1 cellular context compared by ENCODE assay signal in genomic region chr9:71741841-71742648, GRCh38.
A peak's percentile ranks its signal among the peaks of the same experiment; 100 is the strongest.
TF ChIP-seq lines count a peak whose summit lies in the region.

No MANE protein-coding gene starts in this region.

TF ChIP-seq in HepG2, 621 proteins besides CTCF, POLR2A, EP300 and RAD21 (continued from another document and continues in another):
- TF ChIP-seq REST (IDR thresholded peaks at IDR 0.05; ENCODE audit: borderline replicate concordance in 1 of 2, low read depth in 1 of 2, low read length in 2 of 2) = no peak
- TF ChIP-seq ZNF235 (CRISPR knock-in tag; IDR thresholded peaks at IDR 0.05; ENCODE audit: borderline replicate concordance) = no peak
- no peak for TF ChIP-seq TEAD2 (CRISPR knock-in tag; IDR thresholded peaks at IDR 0.05)
- TF ChIP-seq BRCA1 (CRISPR knock-in tag; IDR thresholded peaks at IDR 0.05) = no peak
- no peak for TF ChIP-seq ZNF432 (CRISPR knock-in tag; IDR thresholded peaks at IDR 0.05; ENCODE audit: borderline replicate concordance)
- TF ChIP-seq ZNF629 (CRISPR knock-in tag; conservative IDR thresholded peaks at IDR 0.05) = no peak
- TF ChIP-seq CBX2 (IDR thresholded peaks at IDR 0.05; ENCODE audit: low read depth, low read length) = no peak
- no peak for TF ChIP-seq CBX2 (CRISPR knock-in tag; IDR thresholded peaks at IDR 0.05; ENCODE audit: low read depth)
- TF ChIP-seq ZC3H13 (CRISPR knock-in tag; IDR thresholded peaks at IDR 0.05) = no peak
- peak; percentile 41; the same call in 1 of the 2 replicates for TF ChIP-seq PHF21A (CRISPR knock-in tag; IDR thresholded peaks at IDR 0.05)
- TF ChIP-seq TEAD3 (CRISPR knock-in tag; optimal IDR thresholded peaks at IDR 0.05; ENCODE audit: borderline replicate concordance) = peak; percentile 88
- TF ChIP-seq ZNF503 (CRISPR knock-in tag; IDR thresholded peaks at IDR 0.05) = peak; percentile 78; the same call in 1 of the 2 replicates
- no peak for TF ChIP-seq KAT7 (CRISPR knock-in tag; IDR thresholded peaks at IDR 0.05; ENCODE audit: borderline replicate concordance)
- peak; percentile 88; the same call in 1 of the 2 replicates for TF ChIP-seq FOXJ3 (CRISPR knock-in tag; IDR thresholded peaks at IDR 0.05; ENCODE audit: borderline replicate concordance)
- TF ChIP-seq NPAS2 (CRISPR knock-in tag; IDR thresholded peaks at IDR 0.05; ENCODE audit: borderline replicate concordance) = no peak
- no peak for TF ChIP-seq ATM (IDR thresholded peaks at IDR 0.05; ENCODE audit: borderline replicate concordance)
- peak; percentile 53; the same call in 1 of the 2 replicates for TF ChIP-seq RXRB (CRISPR knock-in tag; IDR thresholded peaks at IDR 0.05; ENCODE audit: borderline replicate concordance)
- TF ChIP-seq PRDM4 (CRISPR knock-in tag; IDR thresholded peaks at IDR 0.05; ENCODE audit: borderline replicate concordance) = no peak
- peak; percentile 47; the same call in 1 of the 2 replicates for TF ChIP-seq ONECUT2 (CRISPR knock-in tag; IDR thresholded peaks at IDR 0.05)
- peak; percentile 40; the same call in 1 of the 2 replicates for TF ChIP-seq POGZ (CRISPR knock-in tag; IDR thresholded peaks at IDR 0.05)
- TF ChIP-seq RXRA (CRISPR knock-in tag; IDR thresholded peaks at IDR 0.05) = no peak
- no peak for TF ChIP-seq ZNF160 (CRISPR knock-in tag; IDR thresholded peaks at IDR 0.05)
- no peak for TF ChIP-seq ZNF558 (CRISPR knock-in tag; IDR thresholded peaks at IDR 0.05; ENCODE audit: borderline replicate concordance)
- TF ChIP-seq HNRNPUL1 (IDR thresholded peaks at IDR 0.05; ENCODE audit: low read depth, low read length) = no peak
- TF ChIP-seq ZNF263 (CRISPR knock-in tag; IDR thresholded peaks at IDR 0.05) = no peak
- no peak for TF ChIP-seq EEA1 (CRISPR knock-in tag; IDR thresholded peaks at IDR 0.05; ENCODE audit: borderline replicate concordance)
- TF ChIP-seq ZNF652 (CRISPR knock-in tag; IDR thresholded peaks at IDR 0.05; ENCODE audit: borderline replicate concordance, low read depth) = 0 out of 2 replicates have a peak, but pooled peaks have one; percentile 11
- no peak for TF ChIP-seq SP140L (CRISPR knock-in tag; IDR thresholded peaks at IDR 0.05; ENCODE audit: borderline replicate concordance)
- no peak for TF ChIP-seq ARNTL (CRISPR knock-in tag; IDR thresholded peaks at IDR 0.05)
- no peak for TF ChIP-seq ZNF382 (CRISPR knock-in tag; IDR thresholded peaks at IDR 0.05; ENCODE audit: borderline replicate concordance)
- no peak for TF ChIP-seq HES4 (CRISPR knock-in tag; IDR thresholded peaks at IDR 0.05; ENCODE audit: borderline replicate concordance)
- TF ChIP-seq ZNF549 (CRISPR knock-in tag; IDR thresholded peaks at IDR 0.05) = no peak
- TF ChIP-seq ZNF431 (CRISPR knock-in tag; IDR thresholded peaks at IDR 0.05; ENCODE audit: borderline replicate concordance, low read depth) = no peak
- TF ChIP-seq MXD4 (CRISPR knock-in tag; IDR thresholded peaks at IDR 0.05) = no peak
- TF ChIP-seq SRSF1 (optimal IDR thresholded peaks at IDR 0.05; ENCODE audit: low read depth, low read length) = no peak
- TF ChIP-seq HHEX (CRISPR knock-in tag; IDR thresholded peaks at IDR 0.05) = no peak
- TF ChIP-seq REL (CRISPR knock-in tag; conservative IDR thresholded peaks at IDR 0.05) = no peak
- TF ChIP-seq FOXM1 (CRISPR knock-in tag; IDR thresholded peaks at IDR 0.05) = no peak
- no peak for TF ChIP-seq ETS1 (CRISPR knock-in tag; IDR thresholded peaks at IDR 0.05)
- no peak for TF ChIP-seq XBP1 (CRISPR knock-in tag; IDR thresholded peaks at IDR 0.05)
- TF ChIP-seq ZNF512B (CRISPR knock-in tag; IDR thresholded peaks at IDR 0.05; ENCODE audit: borderline replicate concordance) = no peak
- TF ChIP-seq, protein P1, sequence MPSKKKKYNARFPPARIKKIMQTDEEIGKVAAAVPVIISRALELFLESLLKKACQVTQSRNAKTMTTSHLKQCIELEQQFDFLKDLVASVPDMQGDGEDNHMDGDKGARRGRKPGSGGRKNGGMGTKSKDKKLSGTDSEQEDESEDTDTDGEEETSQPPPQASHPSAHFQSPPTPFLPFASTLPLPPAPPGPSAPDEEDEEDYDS (CRISPR knock-in tag; IDR thresholded peaks at IDR 0.05) = 0 out of 2 replicates have a peak, but pooled peaks have one; percentile 23
- TF ChIP-seq HNRNPK (IDR thresholded peaks at IDR 0.05; ENCODE audit: low read depth, low read length, poor library complexity, severe bottlenecking) = no peak
- TF ChIP-seq U2AF1 (optimal IDR thresholded peaks at IDR 0.05; ENCODE audit: low read depth, low read length) = no peak
- TF ChIP-seq ZNF768 (CRISPR knock-in tag; IDR thresholded peaks at IDR 0.05) = no peak
- TF ChIP-seq NFE2L2 (IDR thresholded peaks at IDR 0.05; ENCODE audit: low read length) = no peak
- TF ChIP-seq, protein P2, sequence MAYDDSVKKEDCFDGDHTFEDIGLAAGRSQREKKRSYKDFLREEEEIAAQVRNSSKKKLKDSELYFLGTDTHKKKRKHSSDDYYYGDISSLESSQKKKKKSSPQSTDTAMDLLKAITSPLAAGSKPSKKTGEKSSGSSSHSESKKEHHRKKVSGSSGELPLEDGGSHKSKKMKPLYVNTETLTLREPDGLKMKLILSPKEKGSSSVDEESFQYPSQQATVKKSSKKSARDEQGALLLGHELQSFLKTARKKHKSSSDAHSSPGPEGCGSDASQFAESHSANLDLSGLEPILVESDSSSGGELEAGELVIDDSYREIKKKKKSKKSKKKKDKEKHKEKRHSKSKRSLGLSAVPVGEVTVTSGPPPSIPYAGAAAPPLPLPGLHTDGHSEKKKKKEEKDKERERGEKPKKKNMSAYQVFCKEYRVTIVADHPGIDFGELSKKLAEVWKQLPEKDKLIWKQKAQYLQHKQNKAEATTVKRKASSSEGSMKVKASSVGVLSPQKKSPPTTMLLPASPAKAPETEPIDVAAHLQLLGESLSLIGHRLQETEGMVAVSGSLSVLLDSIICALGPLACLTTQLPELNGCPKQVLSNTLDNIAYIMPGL (CRISPR knock-in tag; IDR thresholded peaks at IDR 0.05; ENCODE audit: borderline replicate concordance in 1 of 2, low read depth in 1 of 2) = no peak
- no peak; the same call in 1 of the 2 replicates for TF ChIP-seq FOSL1 (CRISPR knock-in tag; IDR thresholded peaks at IDR 0.05; ENCODE audit: borderline replicate concordance)
- no peak for TF ChIP-seq STAG1 (CRISPR knock-in tag; IDR thresholded peaks at IDR 0.05)
- peak; percentile 51; the same call in 1 of the 2 replicates for TF ChIP-seq SP5 (CRISPR knock-in tag; IDR thresholded peaks at IDR 0.05; ENCODE audit: borderline replicate concordance, low read depth)
- TF ChIP-seq NRL (CRISPR knock-in tag; IDR thresholded peaks at IDR 0.05; ENCODE audit: borderline replicate concordance) = no peak
- TF ChIP-seq BORCS8-MEF2B (CRISPR knock-in tag; IDR thresholded peaks at IDR 0.05) = no peak
- TF ChIP-seq ZNF484 (CRISPR knock-in tag; IDR thresholded peaks at IDR 0.05; ENCODE audit: borderline replicate concordance, low read depth) = no peak
- no peak for TF ChIP-seq MTA3 (CRISPR knock-in tag; IDR thresholded peaks at IDR 0.05)
- TF ChIP-seq, protein P3, sequence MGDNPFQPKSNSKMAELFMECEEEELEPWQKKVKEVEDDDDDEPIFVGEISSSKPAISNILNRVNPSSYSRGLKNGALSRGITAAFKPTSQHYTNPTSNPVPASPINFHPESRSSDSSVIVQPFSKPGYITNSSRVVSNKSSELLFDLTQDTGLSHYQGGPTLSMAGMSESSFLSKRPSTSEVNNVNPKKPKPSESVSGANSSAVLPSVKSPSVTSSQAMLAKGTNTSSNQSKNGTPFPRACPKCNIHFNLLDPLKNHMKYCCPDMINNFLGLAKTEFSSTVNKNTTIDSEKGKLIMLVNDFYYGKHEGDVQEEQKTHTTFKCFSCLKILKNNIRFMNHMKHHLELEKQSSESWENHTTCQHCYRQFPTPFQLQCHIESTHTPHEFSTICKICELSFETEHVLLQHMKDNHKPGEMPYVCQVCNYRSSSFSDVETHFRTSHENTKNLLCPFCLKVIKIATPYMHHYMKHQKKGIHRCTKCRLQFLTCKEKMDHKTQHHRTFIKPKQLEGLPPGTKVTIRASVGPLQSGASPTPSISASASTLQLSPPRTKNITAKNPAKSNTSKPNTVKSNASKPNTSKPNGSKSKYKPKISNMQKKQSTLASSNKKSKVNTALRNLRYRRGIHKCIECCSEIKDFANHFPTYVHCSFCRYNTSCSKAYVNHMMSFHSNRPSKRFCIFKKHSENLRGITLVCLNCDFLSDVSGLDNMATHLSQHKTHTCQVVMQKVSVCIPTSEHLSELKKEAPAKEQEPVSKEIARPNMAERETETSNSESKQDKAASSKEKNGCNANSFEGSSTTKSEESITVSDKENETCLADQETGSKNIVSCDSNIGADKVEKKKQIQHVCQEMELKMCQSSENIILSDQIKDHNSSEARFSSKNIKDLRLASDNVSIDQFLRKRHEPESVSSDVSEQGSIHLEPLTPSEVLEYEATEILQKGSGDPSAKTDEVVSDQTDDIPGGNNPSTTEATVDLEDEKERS (CRISPR knock-in tag; IDR thresholded peaks at IDR 0.05) = no peak
